19 cellular contexts compared by ENCODE assay signal in genomic region chr6:169498887-169499513, GRCh38.
DNase-seq lines count a peak whose midpoint lies in the region; ATAC-seq, FAIRE-seq and TF ChIP-seq lines count a peak whose summit lies in the region.
"Had no signal": no experiment of that assay in that cellular context is flagged by ENCODE, and none has a peak within 500 bp of the region (broad histone marks: within the 10 kb centered on the region; RNA-seq: fewer than 3 reads in every experiment).

No MANE protein-coding gene starts in this region.

- no peak for ATAC-seq in GM19452 (IDR thresholded peaks at IDR 0.05; ENCODE audit: unreplicated experiment)

- H3K9me3 ChIP-seq in MG63 = peaks cover 10% of the 10 kb centered on the region

- TF ChIP-seq CTCF in bronchial epithelial cell (IDR thresholded peaks at IDR 0.05; ENCODE audit: insufficient read depth, low read length, severe bottlenecking) = no peak

- H3K4me3 ChIP-seq in bronchial epithelial cell (ENCODE audit: low read depth, low read length) = no peak overlapping the region
- H3K4me3 ChIP-seq in MG63 = no peak overlapping the region
- H3K4me3 ChIP-seq: SK-N-MC had no signal

- DNase-seq in NCI-H2171 treated with DMSO at 0.1 percent for 48 hours (lab: John Stamatoyannopoulos, UW) (peak; percentile 23), NCI-H2171 (lab: John Stamatoyannopoulos, UW) (no peak), bronchial epithelial cell (ENCODE audit: low read depth) (no peak), midbrain (lab: John Stamatoyannopoulos, UW) (peak; percentile 7), superior temporal gyrus (ENCODE audit: extremely low spot score) (peak; percentile 38), DMS114 treated with DMSO at 0.1 percent for 48 hours (lab: John Stamatoyannopoulos, UW; ENCODE audit: unreplicated experiment) (no peak), MG63 (no peak)
- DNase-seq: 8988T; CD8-positive, alpha-beta memory T cell; KBM-7; NCI-H1105 treated with DMSO at 0.1 percent for 48 hours; NCI-H1694 treated with DMSO at 0.1 percent for 48 hours; NCI-H446; NCI-H526 treated with DMSO at 0.1 percent for 48 hours; SHP77 had no signal

- H3K27me3 ChIP-seq in bronchial epithelial cell (ENCODE audit: control insufficient read depth, insufficient read depth, low read length) (no peaks in the 10 kb centered on the region), MG63 (no peaks in the 10 kb centered on the region)

- peak; percentile 32 for FAIRE-seq in bronchial epithelial cell (lab: Jason Lieb, UNC)
- FAIRE-seq: GM12891, H1 had no signal

- H3K36me3 ChIP-seq in bronchial epithelial cell (ENCODE audit: control insufficient read depth, insufficient read depth, low read length) (no peaks in the 10 kb centered on the region), MG63 (no peaks in the 10 kb centered on the region)

Comparison
In these comparisons a context has a peak if more than half of its experiments do, and no peak if none do; other contexts are left out.
1. DNase-seq: peak in NCI-H2171 treated with DMSO at 0.1 percent for 48 hours (single experiment), midbrain (single experiment) and superior temporal gyrus (single experiment); none in NCI-H2171 (single experiment), bronchial epithelial cell (single experiment), DMS114 treated with DMSO at 0.1 percent for 48 hours (single experiment) and MG63 (single experiment).